In the genomic region with DNA sequence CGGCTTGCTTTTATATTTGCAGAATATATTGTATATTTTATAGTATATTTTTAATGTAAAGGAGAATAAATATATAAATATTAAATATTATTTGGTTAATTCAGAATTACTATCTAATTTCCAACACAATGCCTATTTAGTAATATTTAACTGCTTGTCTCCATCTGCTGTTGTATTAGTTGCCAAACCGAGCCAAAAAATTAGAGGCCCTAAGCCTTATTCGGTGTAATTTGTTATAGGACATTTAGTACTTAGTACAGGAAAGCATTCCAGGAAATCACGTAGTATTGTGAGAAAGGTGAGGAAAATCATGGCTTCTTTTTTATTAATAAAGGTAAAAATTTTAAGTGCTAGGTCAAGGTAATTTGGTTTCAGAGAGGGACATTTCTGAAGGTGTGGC, we compare ENCODE assay signal across 9 cellular contexts.
"Had no signal": no experiment of that assay in that cellular context is flagged by ENCODE, and none has a peak within 500 bp of the region (broad histone marks: within the 10 kb centered on the region; RNA-seq: fewer than 3 reads in every experiment).

No MANE protein-coding gene starts in this region.

- ATAC-seq: HCT116, HepG2 had no signal

- H3K9me3 Mint-ChIP-seq: HFFc6, IgD-negative memory B cell had no signal

- H3K4me3 Mint-ChIP-seq: HFFc6, IgD-negative memory B cell had no signal

- H3K27ac ChIP-seq: GM23248, HL-60 had no signal

- DNase-seq: GOT3, H7, HFFc6 had no signal

- H3K4me1 Mint-ChIP-seq: IgD-negative memory B cell had no signal

- H3K4me1 ChIP-seq: HAP-1 had no signal

- H3K4me3 ChIP-seq: GM23248, HAP-1 had no signal

- H3K36me3 ChIP-seq: HAP-1 had no signal

- H3K27ac Mint-ChIP-seq: HFFc6, IgD-negative memory B cell had no signal

- H3K9me3 ChIP-seq: HAP-1 had no signal

- H3K36me3 Mint-ChIP-seq: IgD-negative memory B cell had no signal
